In the genomic region with DNA sequence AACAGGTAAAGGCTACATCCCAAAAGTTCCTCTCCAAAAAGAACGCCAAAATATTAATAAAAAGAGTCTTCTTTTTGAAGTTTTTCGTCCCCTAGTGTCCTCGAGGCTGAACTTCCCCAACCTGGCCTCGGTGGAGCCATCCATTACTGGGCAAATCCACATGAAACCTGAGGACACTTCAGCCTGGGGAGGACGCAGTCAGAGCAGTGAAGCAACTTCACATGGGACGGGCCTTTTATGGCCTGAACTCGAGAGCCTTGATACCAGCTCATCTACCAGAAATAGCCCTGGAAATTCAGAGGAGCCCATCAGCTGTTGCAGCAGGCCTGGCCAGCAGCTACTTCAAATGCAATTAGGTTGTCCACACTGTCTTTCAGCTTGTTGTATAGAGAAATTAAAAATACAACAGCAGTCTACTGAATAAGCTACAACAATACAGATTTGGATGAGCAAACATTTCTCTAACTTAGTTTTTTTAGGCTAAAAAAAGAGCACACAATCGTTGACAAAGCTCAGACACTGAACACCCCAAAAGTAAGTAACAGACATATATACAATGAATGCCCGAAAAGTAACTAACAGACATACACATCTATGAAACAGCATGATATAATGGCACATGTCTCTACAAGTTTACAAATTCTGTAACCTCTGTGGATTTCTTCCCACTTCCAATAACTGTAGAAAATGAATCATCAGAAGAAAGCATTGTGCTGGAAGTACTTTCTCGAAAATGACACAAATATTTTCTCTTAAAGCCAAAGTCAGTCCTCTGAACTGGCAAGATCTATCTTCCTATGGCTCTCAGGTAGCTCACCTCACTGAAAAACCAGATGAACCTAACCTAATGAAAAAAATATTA, we compare ENCODE assay signal across 8 cellular contexts. TPM values are rescaled to one million over a fixed set of nuclear protein-coding genes. Genes with fewer than 3 reads are reported as not detected.
DNase-seq lines count a peak whose midpoint lies in the region; ATAC-seq, FAIRE-seq and TF ChIP-seq lines count a peak whose summit lies in the region.

SVIL (minus strand) TSS at position 208 of the 862 bp plus-strand sequence. CDS start 79,913 bp downstream, outside the sequence.

- dilution Hi-C loops in keratinocyte (cut with MboI; ENCODE audit: extremely low pct_ligation_motif_present, low sequenced_read_pairs), result no loop called here

- H3K4me1 ChIP-seq in keratinocyte (ENCODE audit: control insufficient read depth, extremely low read depth, insufficient read depth, low read length) (peaks cover 59% of the 10 kb centered on the region), subcutaneous abdominal adipose tissue (ENCODE audit: control insufficient read depth in 5 of 5, insufficient read depth in 5 of 5, low read length in 5 of 5) (peaks cover 0 to 31% (median 30%) of the 10 kb centered on the region in 5 donors)

- no peaks in the 10 kb centered on the region for H4K20me1 ChIP-seq in keratinocyte (ENCODE audit: control insufficient read depth, extremely low read depth, insufficient read depth, low read length)

- H3K4me2 ChIP-seq in keratinocyte (ENCODE audit: control insufficient read depth, extremely low read depth, insufficient read depth, low read depth, low read length), result peak within 1 kb of the TSS; percentile 78

- TF ChIP-seq CTCF in bronchial epithelial cell (IDR thresholded peaks at IDR 0.05; ENCODE audit: insufficient read depth, low read length, severe bottlenecking) (no peak), keratinocyte (optimal IDR thresholded peaks at IDR 0.05 in 1 of 3, IDR thresholded peaks at IDR 0.05 in 1 of 3, conservative IDR thresholded peaks at IDR 0.05 in 1 of 3; ENCODE audit: extremely low read depth in 1 of 3, insufficient read depth in 2 of 3, low read length in 3 of 3) (peak in 1 of 3 experiments; percentile 8)

- no peak within 1 kb of the TSS for H2AFZ ChIP-seq in keratinocyte (ENCODE audit: control insufficient read depth, low read length)

- no peaks in the 10 kb centered on the region for H3K9me3 ChIP-seq in keratinocyte (ENCODE audit: control insufficient read depth, low read depth, low read length)
- no peaks in the 10 kb centered on the region for H3K9me3 ChIP-seq in subcutaneous abdominal adipose tissue (ENCODE audit: control insufficient read depth in 5 of 5, low read length in 5 of 5)

- H3K27ac ChIP-seq in keratinocyte (ENCODE audit: control insufficient read depth, insufficient read depth, low read length), result peak within 1 kb of the TSS; percentile 98
- peak within 1 kb of the TSS; percentile 86 for H3K27ac ChIP-seq in subcutaneous abdominal adipose tissue (ENCODE audit: low read depth, low read length)

- H3K4me3 ChIP-seq in bronchial epithelial cell (ENCODE audit: low read depth, low read length), result no peak within 1 kb of the TSS
- H3K4me3 ChIP-seq in keratinocyte (ENCODE audit: control insufficient read depth in 2 of 3, extremely low read depth in 1 of 3, insufficient read depth in 2 of 3, low read depth in 1 of 3, low read length in 3 of 3), result peak within 1 kb of the TSS; percentile 27 to 83 (median 61)
- H3K4me3 ChIP-seq in subcutaneous abdominal adipose tissue (ENCODE audit: low read depth in 1 of 5, low read length in 5 of 5), result peak within 1 kb of the TSS in 1 of 5 donors; percentile 23

- ATAC-seq in HG03064 (IDR thresholded peaks at IDR 0.05; ENCODE audit: low read depth, unreplicated experiment) (peak; percentile 13), HG03439 (IDR thresholded peaks at IDR 0.05; ENCODE audit: unreplicated experiment) (no peak)

- peak within 1 kb of the TSS; percentile 80 for H3K9ac ChIP-seq in keratinocyte (ENCODE audit: control insufficient read depth, extremely low read depth, insufficient read depth, low read length)
- H3K9ac ChIP-seq in subcutaneous abdominal adipose tissue (ENCODE audit: low read length in 5 of 5), result peak within 1 kb of the TSS in 2 of 5 donors; percentile 28 to 57

- FAIRE-seq in bronchial epithelial cell (lab: Jason Lieb, UNC) (no peak), keratinocyte (lab: Jason Lieb, UNC) (peak; percentile 93)

- DNase-seq in AG08396 (ENCODE audit: low spot score), result peak; percentile 42
- peak; percentile 97 for DNase-seq in bronchial epithelial cell (ENCODE audit: low read depth)
- no peak for DNase-seq in keratinocyte (ENCODE audit: low read depth, low spot score)
- no peak for DNase-seq in NCI-H82 (lab: John Stamatoyannopoulos, UW)
- DNase-seq in DMS153 treated with DMSO at 0.1 percent for 48 hours (lab: John Stamatoyannopoulos, UW; ENCODE audit: unreplicated experiment), result no peak

- no peaks in the 10 kb centered on the region for H3K9me1 ChIP-seq in keratinocyte (ENCODE audit: control insufficient read depth, extremely low read depth, insufficient read depth, low read length)

- no peaks in the 10 kb centered on the region for H3K36me3 ChIP-seq in bronchial epithelial cell (ENCODE audit: control insufficient read depth, insufficient read depth, low read length)
- H3K36me3 ChIP-seq in keratinocyte (ENCODE audit: control insufficient read depth in 2 of 2, extremely low read depth in 1 of 2, insufficient read depth in 2 of 2, low read length in 2 of 2), result no peaks in the 10 kb centered on the region
- peaks cover 0 to 2% (median 0%) of the 10 kb centered on the region in 5 donors for H3K36me3 ChIP-seq in subcutaneous abdominal adipose tissue (ENCODE audit: control insufficient read depth in 5 of 5, insufficient read depth in 5 of 5, low read length in 5 of 5)

- H3K27me3 ChIP-seq in bronchial epithelial cell (ENCODE audit: control insufficient read depth, insufficient read depth, low read length) (no peaks in the 10 kb centered on the region), keratinocyte (ENCODE audit: control insufficient read depth, extremely low read depth, insufficient read depth, low read length) (no peaks in the 10 kb centered on the region), subcutaneous abdominal adipose tissue (ENCODE audit: control insufficient read depth in 5 of 5, insufficient read depth in 4 of 5, low read length in 5 of 5) (no peaks in the 10 kb centered on the region)

- peaks cover 16% of the 10 kb centered on the region for H3K79me2 ChIP-seq in keratinocyte (ENCODE audit: control insufficient read depth, insufficient read depth, low read length)

RNA-seq across cellular contexts. Expression of gene SVIL, which starts in this region (rescaled TPM):
- 12.6 and 22.5 TPM in 2 replicates for total RNA-seq in bronchial epithelial cell
- polyA plus RNA-seq in keratinocyte, result 12.0 to 24.0 TPM (median 16.2 TPM) in 3 replicates
- 54.2 TPM for polyA plus RNA-seq in keratinocyte (2011; ENCODE audit: low read depth)
- polyA plus RNA-seq in keratinocyte (2011; cell fraction: cytosol; rRNA removed), result 14.1 and 14.5 TPM in 2 replicates
- 54.5 and 61.4 TPM in 2 replicates for polyA plus RNA-seq in keratinocyte (2011; cell fraction: nucleus; rRNA removed)
- 21.1 and 27.6 TPM in 2 replicates for polyA plus RNA-seq in keratinocyte (2012; ENCODE audit: low replicate concordance)
- polyA minus RNA-seq in keratinocyte, result 23.1 to 93.4 TPM (median 35.1 TPM) in 3 replicates
- polyA minus RNA-seq in keratinocyte (2011; cell fraction: cytosol; rRNA and poly(A)+ RNA removed), result 29.7 TPM
- 54.7 and 104 TPM in 2 replicates for polyA minus RNA-seq in keratinocyte (2011; cell fraction: nucleus; rRNA and poly(A)+ RNA removed)

Comparison
In these comparisons a context has a peak if more than half of its experiments do, and no peak if none do; other contexts are left out.
1. DNase-seq: peak in AG08396 (single experiment) and bronchial epithelial cell (single experiment); none in keratinocyte (single experiment), NCI-H82 (single experiment) and DMS153 treated with DMSO at 0.1 percent for 48 hours (single experiment).